8 cellular contexts compared by ENCODE assay signal in the genomic region with DNA sequence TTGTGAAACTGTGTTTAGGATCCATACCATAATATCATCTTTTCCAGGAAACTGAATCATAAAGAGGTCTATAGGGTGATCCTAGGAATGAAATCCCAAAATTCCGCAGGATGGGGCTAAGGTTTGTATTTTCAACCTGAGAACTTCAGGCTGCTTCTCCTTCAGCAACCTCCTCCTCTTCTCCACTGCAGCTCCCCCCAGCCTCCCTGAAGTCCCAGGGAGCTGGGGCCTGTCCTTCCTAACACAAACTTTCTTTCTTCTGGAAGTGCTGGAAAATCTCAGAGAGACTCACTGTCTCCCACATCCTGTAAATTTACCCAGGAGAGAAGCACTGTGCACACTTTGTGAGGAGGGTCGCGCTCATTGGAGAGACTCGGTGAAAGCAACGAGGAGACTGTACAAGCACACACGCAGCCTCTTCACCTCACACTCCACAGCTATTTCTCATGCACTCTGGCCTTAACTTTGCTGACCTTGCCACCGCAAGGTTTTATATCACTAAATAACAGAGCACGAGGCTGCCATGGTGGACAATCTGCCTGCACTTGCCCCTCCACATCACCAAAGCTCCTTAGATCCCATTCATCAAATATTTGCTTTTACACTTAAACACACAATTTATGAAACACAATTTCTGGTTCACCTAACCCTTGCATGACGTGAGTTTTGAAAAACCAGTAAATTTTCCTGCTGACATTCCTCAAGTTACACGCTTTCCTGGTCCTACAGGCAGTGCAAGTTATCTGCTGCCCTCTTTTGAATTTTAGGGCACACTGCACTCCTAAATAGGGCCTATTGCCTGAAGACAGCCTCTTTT. TPM values are rescaled to one million over a fixed set of nuclear protein-coding genes. Genes with fewer than 3 reads are reported as not detected.
DNase-seq lines count a peak whose midpoint lies in the region; ATAC-seq and TF ChIP-seq lines count a peak whose summit lies in the region.

No MANE protein-coding gene starts in this region.

- H3K4me3 ChIP-seq in Panc1 (ENCODE audit: low read depth in 2 of 2, low read length in 2 of 2) (peak overlapping the region in 1 of 2 experiments; percentile 6; a peak in 1 of 4 replicates), mesodermal cell (ENCODE audit: extremely low read depth, insufficient read depth, low read length, poor library complexity, severe bottlenecking) (no peak overlapping the region)

- no peak overlapping the region for H3K4me3 Mint-ChIP-seq in T-helper 2 cell treated with Interferon-gamma antibody and Interleukin-4, amounts not matched to agents 5 μg/mL and 100 μg/mL, for 36 hours

- TF ChIP-seq CTCF in GM12873 (IDR thresholded peaks at IDR 0.05; ENCODE audit: insufficient read depth, low read depth, low read length, missing control alignments), result peak; percentile 60
- TF ChIP-seq CTCF in Panc1 (IDR thresholded peaks at IDR 0.05), result peak; percentile 93

- H3K27me3 Mint-ChIP-seq in T-helper 2 cell treated with Interferon-gamma antibody and Interleukin-4, amounts not matched to agents 5 μg/mL and 100 μg/mL, for 36 hours (ENCODE audit: low read depth), result peaks cover 1% of the 10 kb centered on the region

- peak; percentile 97 for ATAC-seq in Panc1

- H3K36me3 ChIP-seq in Panc1 (ENCODE audit: control insufficient read depth, insufficient read depth, low read length) (no peaks in the 10 kb centered on the region), mesodermal cell (ENCODE audit: control insufficient read depth, insufficient read depth, low read length) (no peaks in the 10 kb centered on the region)

- H3K27ac ChIP-seq in Panc1 (ENCODE audit: low read length) (peak overlapping the region; percentile 60), mesodermal cell (ENCODE audit: low read depth, low read length, severe bottlenecking) (peak overlapping the region; percentile 92)

- peaks cover 18% of the 10 kb centered on the region for H3K4me1 ChIP-seq in Panc1 (ENCODE audit: control insufficient read depth, insufficient read depth, low read length)
- peaks cover 14% of the 10 kb centered on the region for H3K4me1 ChIP-seq in mesodermal cell (ENCODE audit: control insufficient read depth, insufficient read depth, low read length, poor library complexity, severe bottlenecking)

- H3K9me3 ChIP-seq in Panc1 (ENCODE audit: control insufficient read depth, insufficient read depth, low read depth, low read length), result no peaks in the 10 kb centered on the region
- no peaks in the 10 kb centered on the region for H3K9me3 ChIP-seq in mesodermal cell (ENCODE audit: control insufficient read depth, low read length)

- peak; percentile 63 to 77 for DNase-seq in Kasumi-1 (lab: John Stamatoyannopoulos, UW)
- peak; percentile 24 for DNase-seq in Panc1 (ENCODE audit: low read depth, low spot score)
- DNase-seq in epidermal melanocyte (ENCODE audit: insufficient read length, low spot score), result peak; percentile 94
- no peak for DNase-seq in T-helper 2 cell treated with Interferon-gamma antibody and Interleukin-4, amounts not matched to agents 5 μg/mL and 100 μg/mL, for 36 hours (ENCODE audit: low spot score)
- no peak for DNase-seq in stimulated activated CD4-positive, alpha-beta T cell treated with anti-CD3 and anti-CD28 coated beads, Interleukin-15, amount 100 ng/mL, for 24 hours
- DNase-seq in stimulated activated CD4-positive, alpha-beta T cell treated with anti-CD3 and anti-CD28 coated beads, Interleukin-2, amount 100 ng/mL, for 24 hours, result no peak

- WGBS in mesodermal cell (ENCODE audit: insufficient coverage in 2 of 2), 2 experiments, result 47 to 48% methylated on average over 6 to 9 of the region's 10 CpGs

- POLR2A ChIA-PET in Panc1 (lab: Charles Lee), result interaction anchor here (0.6 kb wide), 1 partner anchor 267 kb away, joined by 3 read pairs; no protein-coding TSS in a partner anchor

- intact Hi-C loops in Panc1 (cut with micrococcal nuclease; ENCODE audit: unreplicated experiment), result loop anchor here (5.0 to 10.0 kb wide), 3 partner anchors 829 to 1257 kb away; no protein-coding TSS in a partner anchor

- H3K27ac Mint-ChIP-seq in T-helper 2 cell treated with Interferon-gamma antibody and Interleukin-4, amounts not matched to agents 5 μg/mL and 100 μg/mL, for 36 hours, result no peak overlapping the region

- in situ Hi-C loops in Panc1 (cut with HindIII; ENCODE audit: low pct_unique_long_range_greater_than_20kb, low sequenced_read_pairs), result no loop called here

- H3K9me3 Mint-ChIP-seq in T-helper 2 cell treated with Interferon-gamma antibody and Interleukin-4, amounts not matched to agents 5 μg/mL and 100 μg/mL, for 36 hours, result no peaks in the 10 kb centered on the region

- H3K4me1 Mint-ChIP-seq in T-helper 2 cell treated with Interferon-gamma antibody and Interleukin-4, amounts not matched to agents 5 μg/mL and 100 μg/mL, for 36 hours (ENCODE audit: low read depth), result no peaks in the 10 kb centered on the region

- no peaks in the 10 kb centered on the region for H3K27me3 ChIP-seq in Panc1 (ENCODE audit: control insufficient read depth, insufficient read depth, low read length)

- no peaks in the 10 kb centered on the region for H3K36me3 Mint-ChIP-seq in T-helper 2 cell treated with Interferon-gamma antibody and Interleukin-4, amounts not matched to agents 5 μg/mL and 100 μg/mL, for 36 hours (ENCODE audit: low read depth)

- BruUV-seq in Panc1 (replicated peaks; lab: Mats Ljungman, UMichigan), result no TSS peak

- CTCF ChIA-PET in Panc1 (lab: Charles Lee), result interaction anchor here (0.6 kb wide), 1 partner anchor 333 kb away, joined by 3 read pairs; no protein-coding TSS in a partner anchor

RNA-seq across cellular contexts. Expression of gene ID4, which starts 14.3 kb away (rescaled TPM):
- 0.10 TPM for total RNA-seq in Panc1 (2021; ENCODE audit: unreplicated experiment)
- 0.12 TPM for polyA plus RNA-seq in Panc1 (2012; ENCODE audit: insufficient read length)
- 46.9 TPM for polyA plus RNA-seq in mesodermal cell (2013, experiment 1 of 2)
- 38.6 TPM for polyA plus RNA-seq in mesodermal cell (2013, experiment 2 of 2)

Comparison
In these comparisons a context has a peak if more than half of its experiments do, and no peak if none do; other contexts are left out.
1. DNase-seq: peak in Kasumi-1 (2 of 2), Panc1 (single experiment) and epidermal melanocyte (single experiment); none in T-helper 2 cell treated with Interferon-gamma antibody and Interleukin-4, amounts not matched to agents 5 μg/mL and 100 μg/mL, for 36 hours (single experiment), stimulated activated CD4-positive, alpha-beta T cell treated with anti-CD3 and anti-CD28 coated beads, Interleukin-15, amount 100 ng/mL, for 24 hours (single experiment) and stimulated activated CD4-positive, alpha-beta T cell treated with anti-CD3 and anti-CD28 coated beads, Interleukin-2, amount 100 ng/mL, for 24 hours (0 of 2).